In genomic region chr9:33044162-33044673, GRCh38 we compare ENCODE assay signal across 1 cellular context.
TF ChIP-seq lines count a peak whose summit lies in the region.

No MANE protein-coding gene starts in this region.

TF ChIP-seq in HEK293, 187 proteins besides CTCF, POLR2A, EP300 and RAD21 (continued from another document):
- TF ChIP-seq ZBTB11 (tag by site-specific recombination; conservative IDR thresholded peaks at IDR 0.05; ENCODE audit: low read depth) = 0 out of 2 replicates have a peak, but pooled peaks have one; percentile 25
- no peak for TF ChIP-seq PRDM4 (tag by site-specific recombination; IDR thresholded peaks at IDR 0.05)
- no peak for TF ChIP-seq ZNF529 (tag by site-specific recombination; IDR thresholded peaks at IDR 0.05; ENCODE audit: insufficient replicate concordance)
TF ChIP-seq in HEK293: peak in this region for 17.
